In genomic region chr1:189697113-189697512, GRCh38 we compare ENCODE assay signal across 29 cellular contexts.
"Had no signal": no experiment of that assay in that cellular context is flagged by ENCODE, and none has a peak within 500 bp of the region (broad histone marks: within the 10 kb centered on the region; RNA-seq: fewer than 3 reads in every experiment).

No MANE protein-coding gene starts in this region.

- ATAC-seq: activated CD4-positive, CD25-positive, alpha-beta regulatory T cell treated with anti-CD3 and anti-CD28 coated beads, Interleukin-2, amount 50 U/mL, for 24 hours; activated CD8-positive, alpha-beta T cell treated with anti-CD3 and anti-CD28 coated beads for 36 hours; activated T-cell treated with anti-CD3 and anti-CD28 coated beads, Interleukin-2, amount 50 U/mL, for 4 hours; activated T-helper 17 cell treated with anti-CD3 and anti-CD28 coated beads, Interleukin-2, amount 50 U/mL, for 72 hours; gastroesophageal sphincter; heart right ventricle; T-helper 17 cell had no signal

- H3K9me3 ChIP-seq: esophagus muscularis mucosa, gastroesophageal sphincter had no signal

- H3K36me3 ChIP-seq: esophagus muscularis mucosa, gastroesophageal sphincter, heart right ventricle, WERI-Rb-1 had no signal

- H3K27ac ChIP-seq: coronary artery, dorsolateral prefrontal cortex, esophagus muscularis mucosa, gastroesophageal sphincter, heart right ventricle, WERI-Rb-1 had no signal

- H3K4me3 ChIP-seq: coronary artery, dorsolateral prefrontal cortex, esophagus muscularis mucosa, gastroesophageal sphincter, heart right ventricle had no signal

- H3K27me3 ChIP-seq: dorsolateral prefrontal cortex, esophagus muscularis mucosa, gastroesophageal sphincter, heart right ventricle had no signal

- DNase-seq: activated B cell treated with CpG ODN at 0.5 μM for 24 hours; activated CD4-positive, alpha-beta T cell treated with anti-CD3 and anti-CD28 coated beads for 48 hours; activated CD4-positive, alpha-beta T cell treated with anti-CD3 and anti-CD28 coated beads, Interleukin-2, amount 50 U/mL, for 1 hour; activated CD4-positive, alpha-beta T cell treated with anti-CD3 and anti-CD28 coated beads, Interleukin-2, amount 50 U/mL, for 48 hours; activated CD8-positive, alpha-beta memory T cell treated with anti-CD3 and anti-CD28 coated beads for 24 hours; activated CD8-positive, alpha-beta T cell treated with anti-CD3 and anti-CD28 coated beads for 36 hours; activated effector memory CD4-positive, alpha-beta T cell treated with Interleukin-2 at 50 U/mL for 16 hours; activated gamma-delta T cell treated with Interleukin-2 at 50 U/mL for 16 hours; activated naive CD4-positive, alpha-beta T cell treated with anti-CD3 and anti-CD28 coated beads, Interleukin-2, amount 50 U/mL, for 16 hours; activated naive CD4-positive, alpha-beta T cell treated with Interleukin-2 at 50 U/mL for 16 hours; activated T-cell treated with anti-CD3 and anti-CD28 coated beads, Interleukin-2, amount 50 U/mL, for 4 hours; amniotic stem cell; anterior cingulate cortex; central memory CD4-positive, alpha-beta T cell; cerebellar nuclear complex; dorsolateral prefrontal cortex; effector memory CD4-positive, alpha-beta T cell; erythroblast; foreskin melanocyte; heart right ventricle; T-helper 1 cell; T-helper 17 cell; T1000; WERI-Rb-1 had no signal

- H3K4me1 ChIP-seq: esophagus muscularis mucosa, gastroesophageal sphincter, heart right ventricle had no signal
